Comparison of ENCODE assay signal across 8 cellular contexts in genomic region chr1:206470692-206471414, GRCh38. TPM values are rescaled to one million over a fixed set of nuclear protein-coding genes. Genes with fewer than 3 reads are reported as not detected.
DNase-seq lines count a peak whose midpoint lies in the region; ATAC-seq and TF ChIP-seq lines count a peak whose summit lies in the region.

No MANE protein-coding gene starts in this region.

- peak overlapping the region in 1 of 2 experiments; percentile 80 for H3K23ac ChIP-seq in mesenchymal stem cell (ENCODE audit: low read length in 2 of 2)

- H3K14ac ChIP-seq in mesenchymal stem cell (ENCODE audit: low read length in 2 of 2), result peak overlapping the region in 1 of 2 experiments; percentile 93

- peaks cover 7% of the 10 kb centered on the region for H3K79me1 ChIP-seq in mesenchymal stem cell (replicated peaks; ENCODE audit: low read length, poor library complexity, severe bottlenecking)

- peak overlapping the region; percentile 55 to 96 for H2BK12ac ChIP-seq in mesenchymal stem cell (ENCODE audit: low read length in 2 of 2)

- H2BK5ac ChIP-seq in mesenchymal stem cell (ENCODE audit: low read depth, low read length, poor library complexity, severe bottlenecking), result peak overlapping the region; percentile 82

- intact Hi-C loops in testis (cut with DNase I; ENCODE audit: low total_unique reads), result no loop called here

- H4K8ac ChIP-seq in mesenchymal stem cell (ENCODE audit: low read length), result peak overlapping the region; percentile 77

- peak; percentile 71 for DNase-seq in AG08396 (ENCODE audit: low spot score)
- peak in 3 of 5 experiments; percentile 20 to 73 (median 26) for DNase-seq in T-helper 2 cell
- no peak for DNase-seq in coronary artery (ENCODE audit: low spot score)
- peak; percentile 89 for DNase-seq in mesenchymal stem cell
- no peak for DNase-seq in testis
- DNase-seq in OCI-M2 (lab: John Stamatoyannopoulos, UW; ENCODE audit: unreplicated experiment), result no peak

- TF ChIP-seq CTCF in coronary artery (IDR thresholded peaks at IDR 0.05), result no peak
- TF ChIP-seq CTCF in testis (IDR thresholded peaks at IDR 0.05), result no peak

- H4K91ac ChIP-seq in mesenchymal stem cell (ENCODE audit: low read length), result peak overlapping the region; percentile 94

- H3K9me3 ChIP-seq in mesenchymal stem cell (ENCODE audit: control insufficient read depth, low read length), result no peaks in the 10 kb centered on the region
- no peaks in the 10 kb centered on the region for H3K9me3 ChIP-seq in testis

- peak overlapping the region; percentile 86 for H3K9ac ChIP-seq in mesenchymal stem cell (ENCODE audit: low read length)

- H3K27me3 ChIP-seq in mesenchymal stem cell (ENCODE audit: control insufficient read depth in 1 of 2, insufficient read depth in 1 of 2, low read length in 2 of 2) (no peaks in the 10 kb centered on the region), testis (no peaks in the 10 kb centered on the region)

- peak overlapping the region; percentile 86 to 100 for H3K18ac ChIP-seq in mesenchymal stem cell (ENCODE audit: low read depth in 1 of 2, low read length in 2 of 2)

- peak overlapping the region; percentile 46 for H2AFZ ChIP-seq in mesenchymal stem cell (ENCODE audit: low read depth, low read length)

- peak; percentile 19 for ATAC-seq in GM18868 (IDR thresholded peaks at IDR 0.05; ENCODE audit: unreplicated experiment)
- peak; percentile 11 for ATAC-seq in HG03571 (IDR thresholded peaks at IDR 0.05; ENCODE audit: unreplicated experiment)

- peak overlapping the region; percentile 34 for H2AK5ac ChIP-seq in mesenchymal stem cell (ENCODE audit: low read length, severe bottlenecking)

- peaks cover 17 to 18% of the 10 kb centered on the region in 2 experiments for H3K36me3 ChIP-seq in mesenchymal stem cell (ENCODE audit: control insufficient read depth in 1 of 2, insufficient read depth in 2 of 2, low read depth in 1 of 2, low read length in 2 of 2)
- H3K36me3 ChIP-seq in testis (ENCODE audit: low read depth, missing control alignments), result no peaks in the 10 kb centered on the region

- peak overlapping the region; percentile 61 to 97 for H3K4ac ChIP-seq in mesenchymal stem cell (ENCODE audit: low read depth in 1 of 2, low read length in 2 of 2)

- H3K27ac ChIP-seq in coronary artery, result peak overlapping the region; percentile 24 to 62
- peak overlapping the region; percentile 88 for H3K27ac ChIP-seq in mesenchymal stem cell (ENCODE audit: low read length, poor library complexity, severe bottlenecking)
- no peak overlapping the region for H3K27ac ChIP-seq in testis

- WGBS in mesenchymal stem cell, result under 1% methylated on average over 10 of the region's 18 CpGs
- 25 to 36% methylated on average over 8 to 18 of the region's 18 CpGs for WGBS in testis, 2 donors

- H2BK120ac ChIP-seq in mesenchymal stem cell (ENCODE audit: low read depth, low read length), result peak overlapping the region; percentile 84

- H3K4me1 ChIP-seq in mesenchymal stem cell (ENCODE audit: control insufficient read depth, insufficient read depth, low read depth, low read length) (peaks cover 41% of the 10 kb centered on the region), testis (peaks cover 4% of the 10 kb centered on the region)

- TF ChIP-seq POLR2A in testis (IDR thresholded peaks at IDR 0.05), result no peak

- H3K4me3 ChIP-seq in coronary artery (peak overlapping the region; percentile 80), mesenchymal stem cell (ENCODE audit: insufficient read depth in 1 of 2, low read depth in 1 of 2, low read length in 2 of 2) (peak overlapping the region; percentile 74 to 89), testis (peak overlapping the region; percentile 30 to 42)

- H2BK15ac ChIP-seq in mesenchymal stem cell (ENCODE audit: low read depth, poor library complexity, severe bottlenecking), result peak overlapping the region; percentile 82

- peak overlapping the region; percentile 93 for H3K4me2 ChIP-seq in mesenchymal stem cell (ENCODE audit: low read length, poor library complexity, severe bottlenecking)

RNA-seq across cellular contexts. Expression of gene IKBKE, which starts 0.6 kb away (rescaled TPM):
- 15.5 TPM for polyA plus RNA-seq in mesenchymal stem cell (2013, experiment 1 of 2)
- 15.3 TPM for polyA plus RNA-seq in mesenchymal stem cell (2013, experiment 2 of 2)
- 1 to 10 TPM in 1 of 2 donors, under 1 TPM in 1; 0.99 to 1.0 TPM for total RNA-seq in testis
- polyA plus RNA-seq in testis (ENCODE audit: insufficient read depth, low read depth, low replicate concordance), result 1.6 TPM

RNA-seq across cellular contexts. Expression of gene RASSF5, which starts 36.5 kb away (rescaled TPM):
- polyA plus RNA-seq in mesenchymal stem cell (2013, experiment 1 of 2), result 0.93 TPM
- polyA plus RNA-seq in mesenchymal stem cell (2013, experiment 2 of 2), result 1.2 TPM
- total RNA-seq in testis, result 1 to 10 TPM; 4.3 to 8.4 TPM
- 5.9 TPM for polyA plus RNA-seq in testis (ENCODE audit: insufficient read depth, low read depth, low replicate concordance)

Comparison
In these comparisons a context has a peak if more than half of its experiments do, and no peak if none do; other contexts are left out.
1. DNase-seq: peak in AG08396 (single experiment), T-helper 2 cell (3 of 5) and mesenchymal stem cell (single experiment); none in coronary artery (single experiment), testis (single experiment) and OCI-M2 (single experiment).
2. H3K27ac ChIP-seq: peak in coronary artery (2 of 2) and mesenchymal stem cell (single experiment); none in testis (0 of 2).
3. Peak in every context shown above with its lines, with median percentiles within 50 percentile points of each other: H3K4me3 ChIP-seq.